ENCODE assay signal across 8 cellular contexts in the genomic region with DNA sequence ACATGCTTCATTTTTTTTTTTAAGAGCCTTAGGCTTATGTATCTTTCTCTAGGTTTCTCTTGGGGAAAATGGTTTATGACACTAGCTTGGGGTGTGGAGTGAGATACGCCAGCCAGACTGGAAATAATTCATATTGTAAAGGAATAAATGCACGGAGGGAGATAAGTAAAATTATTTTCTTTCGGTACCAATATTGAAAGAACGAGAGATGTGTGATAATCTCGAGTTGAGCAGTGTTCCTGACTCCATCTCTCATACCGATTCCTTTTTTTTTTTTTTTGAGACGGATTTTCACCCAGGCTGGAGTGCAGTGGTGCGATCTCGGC. TPM values are rescaled to one million over a fixed set of nuclear protein-coding genes. Genes with fewer than 3 reads are reported as not detected.
DNase-seq lines count a peak whose midpoint lies in the region; ATAC-seq and TF ChIP-seq lines count a peak whose summit lies in the region.

No MANE protein-coding gene starts in this region.

- H2AFZ ChIP-seq in PC-3 (ENCODE audit: low read length), result peak overlapping the region; percentile 88
- peak overlapping the region; percentile 86 for H2AFZ ChIP-seq in osteoblast (ENCODE audit: low read length)

- peak overlapping the region; percentile 99 for H3K27ac Mint-ChIP-seq in CD8-positive, alpha-beta T cell

- H3F3A ChIP-seq in PC-3 (ENCODE audit: low read length, unreplicated experiment), result no peaks in the 10 kb centered on the region

- CTCF ChIA-PET in CD8-positive, alpha-beta T cell (lab: Charles Lee), result interaction anchor here (0.7 to 4.1 kb wide), 9 partner anchors 10 to 48 kb away, joined by 3 to 25 read pairs (median 4); no protein-coding TSS in a partner anchor
- CTCF ChIA-PET in PC-3 (lab: Charles Lee), result no interaction called here

- H3K9me3 ChIP-seq in CD8-positive, alpha-beta T cell (ENCODE audit: low read length), result no peaks in the 10 kb centered on the region
- H3K9me3 ChIP-seq in PC-3 (ENCODE audit: low read length), result no peaks in the 10 kb centered on the region
- H3K9me3 ChIP-seq in osteoblast (ENCODE audit: low read depth, low read length), result no peaks in the 10 kb centered on the region

- no peaks in the 10 kb centered on the region for H3K27me3 ChIP-seq in CD8-positive, alpha-beta T cell (ENCODE audit: insufficient read depth, low read length)
- H3K27me3 ChIP-seq in PC-3 (ENCODE audit: low read length) (no peaks in the 10 kb centered on the region), osteoblast (ENCODE audit: insufficient read depth, low read length) (no peaks in the 10 kb centered on the region)

- H3K79me2 ChIP-seq in PC-3 (ENCODE audit: low read length), result peaks cover 60% of the 10 kb centered on the region
- H3K79me2 ChIP-seq in osteoblast (ENCODE audit: insufficient read depth, low read length), result peaks cover 61% of the 10 kb centered on the region

- POLR2A ChIA-PET in CD8-positive, alpha-beta T cell (lab: Charles Lee), result interaction anchor here (0.9 to 1.1 kb wide), 3 partner anchors 16 to 97 kb away, joined by 3 read pairs; partner anchors contain the start of gene DIMT1
- POLR2A ChIA-PET in PC-3 (lab: Charles Lee; ENCODE audit: unreplicated experiment), result no interaction called here

- peaks cover 53% of the 10 kb centered on the region for H3K4me1 ChIP-seq in CD8-positive, alpha-beta T cell (ENCODE audit: insufficient read depth, low read length)
- peaks cover 28% of the 10 kb centered on the region for H3K4me1 ChIP-seq in PC-3 (ENCODE audit: insufficient read depth, low read length)
- peaks cover 23% of the 10 kb centered on the region for H3K4me1 ChIP-seq in osteoblast (ENCODE audit: insufficient read depth, low read length)

- no peaks in the 10 kb centered on the region for H3K9me2 ChIP-seq in PC-3 (replicated peaks; ENCODE audit: low read length)

- peaks cover 66% of the 10 kb centered on the region for H3K4me1 Mint-ChIP-seq in CD8-positive, alpha-beta T cell (ENCODE audit: low read depth)

- peak overlapping the region; percentile 97 for H3K4me2 ChIP-seq in PC-3 (ENCODE audit: low read length)
- H3K4me2 ChIP-seq in osteoblast (ENCODE audit: insufficient read depth, low read length), result peak overlapping the region; percentile 92

- peak overlapping the region; percentile 69 for H3K27ac ChIP-seq in CD8-positive, alpha-beta T cell (ENCODE audit: low read depth, low read length)
- peak overlapping the region; percentile 55; the same call in 1 of the 2 replicates for H3K27ac ChIP-seq in PC-3 (ENCODE audit: low read length)
- peak overlapping the region; percentile 72 for H3K27ac ChIP-seq in osteoblast (ENCODE audit: low read depth, low read length)

- H3K9me3 Mint-ChIP-seq in CD8-positive, alpha-beta T cell, result no peaks in the 10 kb centered on the region

- no peaks in the 10 kb centered on the region for H3K36me3 ChIP-seq in CD8-positive, alpha-beta T cell (ENCODE audit: insufficient read depth, low read length)
- no peaks in the 10 kb centered on the region for H3K36me3 ChIP-seq in PC-3 (ENCODE audit: low read depth, low read length)
- H3K36me3 ChIP-seq in osteoblast (ENCODE audit: insufficient read depth, low read length), result no peaks in the 10 kb centered on the region

- no peak for DNase-seq in CD8-positive, alpha-beta T cell
- DNase-seq in PC-3, result no peak
- DNase-seq in epithelial cell of esophagus (ENCODE audit: low read depth), result no peak
- no peak for DNase-seq in osteoblast (ENCODE audit: insufficient read length, low spot score, missing footprints)
- DNase-seq in SKM-1 (lab: John Stamatoyannopoulos, UW; ENCODE audit: unreplicated experiment), result no peak

- no peak for TF ChIP-seq CTCF in CD8-positive, alpha-beta T cell (IDR thresholded peaks at IDR 0.05)
- TF ChIP-seq CTCF in PC-3 (conservative IDR thresholded peaks at IDR 0.05; ENCODE audit: low read depth, low read length), result no peak
- no peak for TF ChIP-seq CTCF in epithelial cell of esophagus (IDR thresholded peaks at IDR 0.05; ENCODE audit: insufficient read depth, low read depth, low read length, missing control alignments)
- no peak for TF ChIP-seq CTCF in osteoblast (IDR thresholded peaks at IDR 0.05; ENCODE audit: extremely low read depth, low read depth, low read length)

- peaks cover 40% of the 10 kb centered on the region for H3K36me3 Mint-ChIP-seq in CD8-positive, alpha-beta T cell

- intact Hi-C loops in CD8-positive, alpha-beta T cell (cut with DNase I, micrococcal nuclease), result loop anchor here (1.0 to 10.0 kb wide), 8 partner anchors 17 to 1363 kb away; partner anchors contain the start of genes DIMT1 (in 1 of the 2), ERCC8 (in 1 of the 2), NDUFAF2 (in 1 of the 2) and ZSWIM6 (in 1 of the 2)
- intact Hi-C loops in PC-3 (cut with micrococcal nuclease), result loop anchor here (2.0 to 5.0 kb wide), 2 partner anchors 45 to 83 kb away; no protein-coding TSS in a partner anchor

- H4K20me1 ChIP-seq in PC-3 (ENCODE audit: low read length) (peaks cover 27% of the 10 kb centered on the region), osteoblast (ENCODE audit: insufficient read depth, low read length) (peaks cover 26% of the 10 kb centered on the region)

- peak overlapping the region; percentile 97 for H3K4me3 Mint-ChIP-seq in CD8-positive, alpha-beta T cell

- TSS peak; percentile 36 for BruUV-seq in PC-3 (replicated peaks; lab: Mats Ljungman, UMichigan)

- no peaks in the 10 kb centered on the region for H3K27me3 Mint-ChIP-seq in CD8-positive, alpha-beta T cell (ENCODE audit: low read depth)

- peak overlapping the region; percentile 92 for H3K9ac ChIP-seq in PC-3 (ENCODE audit: low read length)

- no peak for ATAC-seq in CD8-positive, alpha-beta T cell
- no peak for ATAC-seq in PC-3
- no peak for ATAC-seq in HG03097 (IDR thresholded peaks at IDR 0.05; ENCODE audit: low FRiP score, unreplicated experiment)
- no peak for ATAC-seq in GM18870 (IDR thresholded peaks at IDR 0.05; ENCODE audit: unreplicated experiment)
- ATAC-seq in GM21515 (IDR thresholded peaks at IDR 0.05; ENCODE audit: unreplicated experiment), result no peak

- H3K4me3 ChIP-seq in CD8-positive, alpha-beta T cell (ENCODE audit: low read depth, low read length), result peak overlapping the region; percentile 52
- peak overlapping the region; percentile 96 for H3K4me3 ChIP-seq in PC-3 (ENCODE audit: low read length)
- H3K4me3 ChIP-seq in epithelial cell of esophagus (ENCODE audit: low read length), result peak overlapping the region; percentile 79
- H3K4me3 ChIP-seq in osteoblast (ENCODE audit: insufficient read depth, low read length), result peak overlapping the region; percentile 91

RNA-seq across cellular contexts. Expression of gene KIF2A, which starts 1.3 kb away (rescaled TPM):
- 10 to 100 TPM; 93.1 to 98.3 TPM for total RNA-seq in CD8-positive, alpha-beta T cell
- total RNA-seq in PC-3 (2014; rRNA removed) (19.0 and 26.4 TPM in 2 replicates), osteoblast (52.8 and 57.8 TPM in 2 replicates)
